Comparison of ENCODE assay signal across 14 cellular contexts in genomic region chr3:33019981-33020380, GRCh38.
DNase-seq lines count a peak whose midpoint lies in the region; ATAC-seq and TF ChIP-seq lines count a peak whose summit lies in the region.
"Had no signal": no experiment of that assay in that cellular context is flagged by ENCODE, and none has a peak within 500 bp of the region (broad histone marks: within the 10 kb centered on the region; RNA-seq: fewer than 3 reads in every experiment).

No MANE protein-coding gene starts in this region.

- POLR2A ChIA-PET in activated CD8-positive, alpha-beta T cell treated with anti-CD3 and anti-CD28 coated beads for 36 hours (lab: Charles Lee) = no interaction called here
- POLR2A ChIA-PET in activated CD8-positive, alpha-beta T cell treated with anti-CD3 and anti-CD28 coated beads, Interleukin-2, amount 10 ng/mL, durations not matched to agents 7 days and 5 days (lab: Charles Lee) = no interaction called here
- POLR2A ChIA-PET in CD4-positive, alpha-beta memory T cell (lab: Charles Lee; ENCODE audit: partially characterized antibody) = interaction anchor here (0.8 to 5.0 kb wide), 13 partner anchors 10 to 66 kb away, joined by 3 to 27 read pairs (median 4); no protein-coding TSS in a partner anchor
- POLR2A ChIA-PET in activated CD4-positive, alpha-beta memory T cell treated with anti-CD3 and anti-CD28 coated beads, Interleukin-2, amount 10 ng/mL, durations not matched to agents 7 days and 5 days (lab: Charles Lee) = interaction anchor here (0.7 to 1.5 kb wide), 5 partner anchors 12 to 66 kb away, joined by 3 to 5 read pairs (median 4); no protein-coding TSS in a partner anchor

- CTCF ChIA-PET in activated CD8-positive, alpha-beta T cell treated with anti-CD3 and anti-CD28 coated beads for 36 hours (lab: Charles Lee) = interaction anchor here (0.9 to 2.2 kb wide), 3 partner anchors 10 to 93 kb away, joined by 3 to 7 read pairs (median 3); partner anchors contain the start of gene CRTAP
- CTCF ChIA-PET in activated CD8-positive, alpha-beta T cell treated with anti-CD3 and anti-CD28 coated beads, Interleukin-2, amount 10 ng/mL, durations not matched to agents 7 days and 5 days (lab: Charles Lee) = interaction anchor here (1.9 to 4.8 kb wide), 2 partner anchors 11 to 71 kb away, joined by 4 to 28 read pairs; no protein-coding TSS in a partner anchor
- CTCF ChIA-PET in CD4-positive, alpha-beta memory T cell (lab: Charles Lee; ENCODE audit: partially characterized antibody) = interaction anchor here (0.7 to 2.4 kb wide), 8 partner anchors 12 to 71 kb away, joined by 3 to 17 read pairs (median 4); partner anchors contain the start of gene CCR4
- CTCF ChIA-PET in activated CD4-positive, alpha-beta memory T cell treated with anti-CD3 and anti-CD28 coated beads, Interleukin-2, amount 10 ng/mL, durations not matched to agents 7 days and 5 days (lab: Charles Lee) = interaction anchor here (1.0 to 1.5 kb wide), 2 partner anchors 13 to 54 kb away, joined by 4 to 6 read pairs; no protein-coding TSS in a partner anchor

- H3K27me3 Mint-ChIP-seq in activated CD8-positive, alpha-beta T cell treated with anti-CD3 and anti-CD28 coated beads for 36 hours = no peaks in the 10 kb centered on the region
- no peaks in the 10 kb centered on the region for H3K27me3 Mint-ChIP-seq in activated CD8-positive, alpha-beta T cell treated with anti-CD3 and anti-CD28 coated beads, Interleukin-2, amount 10 ng/mL, durations not matched to agents 7 days and 5 days (ENCODE audit: low read depth)
- H3K27me3 Mint-ChIP-seq in CD4-positive, alpha-beta memory T cell = no peaks in the 10 kb centered on the region
- H3K27me3 Mint-ChIP-seq in activated CD4-positive, alpha-beta memory T cell treated with anti-CD3 and anti-CD28 coated beads, Interleukin-2, amount 10 ng/mL, durations not matched to agents 7 days and 5 days = no peaks in the 10 kb centered on the region
- H3K27me3 Mint-ChIP-seq in memory B cell = no peaks in the 10 kb centered on the region
- H3K27me3 Mint-ChIP-seq: B cell had no signal

- H3K4me1 Mint-ChIP-seq in activated CD8-positive, alpha-beta T cell treated with anti-CD3 and anti-CD28 coated beads for 36 hours (ENCODE audit: low read depth) = peaks cover 51% of the 10 kb centered on the region
- peaks cover 23% of the 10 kb centered on the region for H3K4me1 Mint-ChIP-seq in activated CD8-positive, alpha-beta T cell treated with anti-CD3 and anti-CD28 coated beads, Interleukin-2, amount 10 ng/mL, durations not matched to agents 7 days and 5 days (ENCODE audit: low read depth)
- H3K4me1 Mint-ChIP-seq in CD4-positive, alpha-beta memory T cell = peaks cover 67 to 97% (median 83%) of the 10 kb centered on the region in 4 donors
- peaks cover 81% of the 10 kb centered on the region for H3K4me1 Mint-ChIP-seq in activated CD4-positive, alpha-beta memory T cell treated with anti-CD3 and anti-CD28 coated beads, Interleukin-2, amount 10 ng/mL, durations not matched to agents 7 days and 5 days
- peaks cover 20% of the 10 kb centered on the region for H3K4me1 Mint-ChIP-seq in memory B cell

- H3K36me3 ChIP-seq in CD4-positive, alpha-beta memory T cell (ENCODE audit: insufficient read depth, low read length) = peaks cover 19% of the 10 kb centered on the region
- H3K36me3 ChIP-seq in psoas muscle (ENCODE audit: insufficient read depth in 1 of 2, low read depth in 1 of 2) = peaks cover 13 to 78% of the 10 kb centered on the region in 2 donors
- H3K36me3 ChIP-seq in left ventricle myocardium inferior = peaks cover 78% of the 10 kb centered on the region

- no peak for ATAC-seq in activated CD8-positive, alpha-beta T cell treated with anti-CD3 and anti-CD28 coated beads for 36 hours
- ATAC-seq in activated CD8-positive, alpha-beta T cell treated with anti-CD3 and anti-CD28 coated beads, Interleukin-2, amount 10 ng/mL, durations not matched to agents 7 days and 5 days = no peak
- ATAC-seq in memory B cell (ENCODE audit: low read depth) (no peak), psoas muscle (no peak)
- ATAC-seq: GM23338 had no signal

- H3K27ac Mint-ChIP-seq in activated CD8-positive, alpha-beta T cell treated with anti-CD3 and anti-CD28 coated beads for 36 hours = peak overlapping the region; percentile 57
- no peak overlapping the region for H3K27ac Mint-ChIP-seq in activated CD8-positive, alpha-beta T cell treated with anti-CD3 and anti-CD28 coated beads, Interleukin-2, amount 10 ng/mL, durations not matched to agents 7 days and 5 days
- peak overlapping the region; percentile 67 to 96 (median 91) for H3K27ac Mint-ChIP-seq in CD4-positive, alpha-beta memory T cell
- H3K27ac Mint-ChIP-seq in activated CD4-positive, alpha-beta memory T cell treated with anti-CD3 and anti-CD28 coated beads, Interleukin-2, amount 10 ng/mL, durations not matched to agents 7 days and 5 days = no peak overlapping the region
- H3K27ac Mint-ChIP-seq in memory B cell = peak overlapping the region; percentile 48
- H3K27ac Mint-ChIP-seq: B cell, GM23338 had no signal

- no peak overlapping the region for H3K4me3 ChIP-seq in CD4-positive, alpha-beta memory T cell (ENCODE audit: low read length in 2 of 2)
- H3K4me3 ChIP-seq in psoas muscle (no peak overlapping the region), left ventricle myocardium inferior (no peak overlapping the region)
- H3K4me3 ChIP-seq: GM23338 had no signal

- no peak for TF ChIP-seq CTCF in activated CD8-positive, alpha-beta T cell treated with anti-CD3 and anti-CD28 coated beads for 36 hours (IDR thresholded peaks at IDR 0.05)
- TF ChIP-seq CTCF in psoas muscle (IDR thresholded peaks at IDR 0.05) = no peak
- TF ChIP-seq CTCF in left ventricle myocardium inferior (IDR thresholded peaks at IDR 0.05; ENCODE audit: borderline replicate concordance) = no peak

- H3K9me3 ChIP-seq in CD4-positive, alpha-beta memory T cell (ENCODE audit: control insufficient read depth in 1 of 2, low read length in 2 of 2) = no peaks in the 10 kb centered on the region
- H3K9me3 ChIP-seq in psoas muscle (no peaks in the 10 kb centered on the region), left ventricle myocardium inferior (replicated peaks) (no peaks in the 10 kb centered on the region)

- no peak for DNase-seq in activated CD8-positive, alpha-beta T cell treated with anti-CD3 and anti-CD28 coated beads for 36 hours
- no peak for DNase-seq in activated CD8-positive, alpha-beta T cell treated with anti-CD3 and anti-CD28 coated beads, Interleukin-2, amount 10 ng/mL, durations not matched to agents 7 days and 5 days
- DNase-seq in CD4-positive, alpha-beta memory T cell = no peak
- no peak for DNase-seq in activated CD4-positive, alpha-beta memory T cell treated with anti-CD3 and anti-CD28 coated beads, Interleukin-2, amount 10 ng/mL, durations not matched to agents 7 days and 5 days
- DNase-seq in memory B cell (ENCODE audit: low spot score in 2 of 2) (no peak), NCI-H128 (lab: John Stamatoyannopoulos, UW; ENCODE audit: unreplicated experiment) (no peak), psoas muscle (no peak), left ventricle myocardium inferior (no peak)
- DNase-seq: ACHN, NCI-H1048, NCI-H510A, SHP77 had no signal

- intact Hi-C loops in activated CD8-positive, alpha-beta T cell treated with anti-CD3 and anti-CD28 coated beads for 36 hours (cut with micrococcal nuclease) = loop anchor here (5.0 kb wide), 1 partner anchor 42 kb away; no protein-coding TSS in a partner anchor
- intact Hi-C loops in CD4-positive, alpha-beta memory T cell (cut with micrococcal nuclease) = loop anchor here (1.0 kb wide), 1 partner anchor 12 kb away; no protein-coding TSS in a partner anchor
- intact Hi-C loops in psoas muscle (cut with DNase I) = no loop called here
- intact Hi-C loops in left ventricle myocardium inferior (cut with micrococcal nuclease) = no loop called here

- H3K4me3 Mint-ChIP-seq in activated CD8-positive, alpha-beta T cell treated with anti-CD3 and anti-CD28 coated beads for 36 hours = peak overlapping the region; percentile 29
- no peak overlapping the region for H3K4me3 Mint-ChIP-seq in activated CD8-positive, alpha-beta T cell treated with anti-CD3 and anti-CD28 coated beads, Interleukin-2, amount 10 ng/mL, durations not matched to agents 7 days and 5 days
- H3K4me3 Mint-ChIP-seq in CD4-positive, alpha-beta memory T cell = peak overlapping the region; percentile 55 to 89 (median 71)
- H3K4me3 Mint-ChIP-seq in activated CD4-positive, alpha-beta memory T cell treated with anti-CD3 and anti-CD28 coated beads, Interleukin-2, amount 10 ng/mL, durations not matched to agents 7 days and 5 days = peak overlapping the region; percentile 50
- no peak overlapping the region for H3K4me3 Mint-ChIP-seq in memory B cell
- H3K4me3 Mint-ChIP-seq: B cell, GM23338 had no signal

- H3K4me1 ChIP-seq in CD4-positive, alpha-beta memory T cell (ENCODE audit: insufficient read depth, low read length) = peaks cover 97% of the 10 kb centered on the region
- H3K4me1 ChIP-seq in psoas muscle (no peaks in the 10 kb centered on the region), left ventricle myocardium inferior (no peaks in the 10 kb centered on the region)

- peak overlapping the region; percentile 21 for H3K27ac ChIP-seq in CD4-positive, alpha-beta memory T cell (ENCODE audit: low read depth, low read length)
- no peak overlapping the region for H3K27ac ChIP-seq in psoas muscle
- no peak overlapping the region for H3K27ac ChIP-seq in left ventricle myocardium inferior (replicated peaks)

- WGBS in psoas muscle, 3 donors = 79 to 82% (median 81%) methylated on average over 4 of the region's 4 CpGs

- no peaks in the 10 kb centered on the region for H3K27me3 ChIP-seq in CD4-positive, alpha-beta memory T cell (ENCODE audit: insufficient read depth, low read length)
- H3K27me3 ChIP-seq in psoas muscle (ENCODE audit: insufficient read depth in 3 of 3, low read length in 2 of 3) (no peaks in the 10 kb centered on the region), left ventricle myocardium inferior (ENCODE audit: low read depth) (no peaks in the 10 kb centered on the region)

- H3K9me3 Mint-ChIP-seq in activated CD8-positive, alpha-beta T cell treated with anti-CD3 and anti-CD28 coated beads for 36 hours = no peaks in the 10 kb centered on the region
- H3K9me3 Mint-ChIP-seq in activated CD8-positive, alpha-beta T cell treated with anti-CD3 and anti-CD28 coated beads, Interleukin-2, amount 10 ng/mL, durations not matched to agents 7 days and 5 days (ENCODE audit: insufficient read depth) = no peaks in the 10 kb centered on the region
- H3K9me3 Mint-ChIP-seq in CD4-positive, alpha-beta memory T cell = no peaks in the 10 kb centered on the region
- no peaks in the 10 kb centered on the region for H3K9me3 Mint-ChIP-seq in activated CD4-positive, alpha-beta memory T cell treated with anti-CD3 and anti-CD28 coated beads, Interleukin-2, amount 10 ng/mL, durations not matched to agents 7 days and 5 days
- H3K9me3 Mint-ChIP-seq in memory B cell = no peaks in the 10 kb centered on the region
- H3K9me3 Mint-ChIP-seq: GM23338 had no signal

- H3K36me3 Mint-ChIP-seq in activated CD8-positive, alpha-beta T cell treated with anti-CD3 and anti-CD28 coated beads for 36 hours (ENCODE audit: low read depth) = peaks cover 66% of the 10 kb centered on the region
- H3K36me3 Mint-ChIP-seq in activated CD8-positive, alpha-beta T cell treated with anti-CD3 and anti-CD28 coated beads, Interleukin-2, amount 10 ng/mL, durations not matched to agents 7 days and 5 days (ENCODE audit: low read depth) = peaks cover 57% of the 10 kb centered on the region
- peaks cover 47 to 60% of the 10 kb centered on the region in 2 donors for H3K36me3 Mint-ChIP-seq in CD4-positive, alpha-beta memory T cell
- peaks cover 73% of the 10 kb centered on the region for H3K36me3 Mint-ChIP-seq in activated CD4-positive, alpha-beta memory T cell treated with anti-CD3 and anti-CD28 coated beads, Interleukin-2, amount 10 ng/mL, durations not matched to agents 7 days and 5 days (ENCODE audit: low read depth)
- H3K36me3 Mint-ChIP-seq in memory B cell = peaks cover 52% of the 10 kb centered on the region

Comparison
In these comparisons a context has a peak if more than half of its experiments do, and no peak if none do; other contexts are left out.
1. H3K27ac Mint-ChIP-seq: peak in activated CD8-positive, alpha-beta T cell treated with anti-CD3 and anti-CD28 coated beads for 36 hours (single experiment), CD4-positive, alpha-beta memory T cell (7 of 7) and memory B cell (single experiment); none in activated CD8-positive, alpha-beta T cell treated with anti-CD3 and anti-CD28 coated beads, Interleukin-2, amount 10 ng/mL, durations not matched to agents 7 days and 5 days (single experiment) and activated CD4-positive, alpha-beta memory T cell treated with anti-CD3 and anti-CD28 coated beads, Interleukin-2, amount 10 ng/mL, durations not matched to agents 7 days and 5 days (single experiment).
2. H3K4me3 Mint-ChIP-seq: peak in activated CD8-positive, alpha-beta T cell treated with anti-CD3 and anti-CD28 coated beads for 36 hours (single experiment), CD4-positive, alpha-beta memory T cell (8 of 8) and activated CD4-positive, alpha-beta memory T cell treated with anti-CD3 and anti-CD28 coated beads, Interleukin-2, amount 10 ng/mL, durations not matched to agents 7 days and 5 days (single experiment); none in activated CD8-positive, alpha-beta T cell treated with anti-CD3 and anti-CD28 coated beads, Interleukin-2, amount 10 ng/mL, durations not matched to agents 7 days and 5 days (single experiment) and memory B cell (single experiment).
3. POLR2A ChIA-PET loops: an anchor here in CD4-positive, alpha-beta memory T cell (0.8 to 5.0 kb wide) and activated CD4-positive, alpha-beta memory T cell treated with anti-CD3 and anti-CD28 coated beads, Interleukin-2, amount 10 ng/mL, durations not matched to agents 7 days and 5 days (0.7 to 1.5 kb wide); none called in activated CD8-positive, alpha-beta T cell treated with anti-CD3 and anti-CD28 coated beads for 36 hours and activated CD8-positive, alpha-beta T cell treated with anti-CD3 and anti-CD28 coated beads, Interleukin-2, amount 10 ng/mL, durations not matched to agents 7 days and 5 days.
4. intact Hi-C loops: an anchor here in activated CD8-positive, alpha-beta T cell treated with anti-CD3 and anti-CD28 coated beads for 36 hours (5.0 kb wide) and CD4-positive, alpha-beta memory T cell (1.0 kb wide); none called in psoas muscle and left ventricle myocardium inferior.